9 cellular contexts compared by ENCODE assay signal in genomic region chr9:137067860-137068538, GRCh38. TPM values are rescaled to one million over a fixed set of nuclear protein-coding genes. Genes with fewer than 3 reads are reported as not detected.
DNase-seq lines count a peak whose midpoint lies in the region; ATAC-seq and TF ChIP-seq lines count a peak whose summit lies in the region.
"Had no signal": no experiment of that assay in that cellular context is flagged by ENCODE, and none has a peak within 500 bp of the region (broad histone marks: within the 10 kb centered on the region; RNA-seq: fewer than 3 reads in every experiment).

No MANE protein-coding gene starts in this region.

- peak overlapping the region; percentile 90 for H3K27ac Mint-ChIP-seq in WTC11

- in situ Hi-C loops in Caki2 (cut with HindIII; ENCODE audit: low pct_unique_long_range_greater_than_20kb, low sequenced_read_pairs) = no loop called here
- in situ Hi-C loops in T47D (cut with HindIII; ENCODE audit: low pct_unique_long_range_greater_than_20kb, low sequenced_read_pairs) = no loop called here

- no peaks in the 10 kb centered on the region for H3K9me3 Mint-ChIP-seq in WTC11

- CTCF ChIA-PET in HEK293T (lab: Yijun Ruan, JAX) = interaction anchor here (0.6 to 2.8 kb wide), 12 partner anchors 9 to 121 kb away, joined by 3 to 16 read pairs (median 6); partner anchors contain the start of genes MAN1B1 and UAP1L1
- CTCF ChIA-PET in WTC11 (lab: Charles Lee) = interaction anchor here (0.6 to 10.4 kb wide), 84 partner anchors 10 to 725 kb away, joined by 3 to 240 read pairs (median 5); partner anchors contain the start of genes ABCA2, AJM1, CLIC3 and CYSRT1

- TF ChIP-seq CTCF in WTC11 (IDR thresholded peaks at IDR 0.05) = peak; percentile 81

- DNase-seq in Caki2 (ENCODE audit: low read depth) = peak; percentile 72
- peak; percentile 86 for DNase-seq in HEK293T (ENCODE audit: extremely low spot score)
- DNase-seq in NCI-H345 (lab: John Stamatoyannopoulos, UW) = peak; percentile 86
- DNase-seq in WTC11 (ENCODE audit: low spot score) = peak; percentile 90
- DNase-seq in T47D (ENCODE audit: low read depth in 1 of 2, low spot score in 1 of 2) = peak; percentile 94
- peak; percentile 93 for DNase-seq in islet precursor cell
- DNase-seq in stimulated activated CD4-positive, alpha-beta T cell treated with anti-CD3 and anti-CD28 coated beads, Interleukin-2, amount 100 ng/mL, for 24 hours = peak; percentile 88

- peaks cover 3% of the 10 kb centered on the region for H3K36me3 Mint-ChIP-seq in WTC11

- ATAC-seq in WTC11 (peak; percentile 62), GM18861 (IDR thresholded peaks at IDR 0.05; ENCODE audit: unreplicated experiment) (no peak)

- POLR2A ChIA-PET in HEK293T (lab: Yijun Ruan, JAX) = interaction anchor here (0.7 to 1.0 kb wide), 3 partner anchors 18 to 173 kb away, joined by 3 to 4 read pairs (median 4); partner anchors contain the start of gene TUBB4B
- POLR2A ChIA-PET in WTC11 (lab: Charles Lee) = interaction anchor here (0.6 to 1.0 kb wide), 5 partner anchors 19 to 268 kb away, joined by 3 to 4 read pairs (median 3); partner anchors contain the start of genes MAN1B1 and TUBB4B

- H3K4me3 Mint-ChIP-seq in WTC11 = peak overlapping the region; percentile 69

- H3K27me3 Mint-ChIP-seq in WTC11 (ENCODE audit: low read depth) = no peaks in the 10 kb centered on the region

- H3K4me1 Mint-ChIP-seq in WTC11 = peaks cover 20% of the 10 kb centered on the region

TF ChIP-seq in HEK293T, 16 proteins besides CTCF, POLR2A, EP300 and RAD21:
- TF ChIP-seq BHLHE40 (IDR thresholded peaks at IDR 0.05; ENCODE audit: borderline replicate concordance) (no peak), SP1 (IDR thresholded peaks at IDR 0.05) (no peak), TARDBP (IDR thresholded peaks at IDR 0.05) (no peak), NFRKB (IDR thresholded peaks at IDR 0.05) (no peak), ARNT (IDR thresholded peaks at IDR 0.05) (no peak), FOXK2 (IDR thresholded peaks at IDR 0.05) (no peak), FOXM1 (IDR thresholded peaks at IDR 0.05; ENCODE audit: borderline replicate concordance) (no peak), ELF4 (IDR thresholded peaks at IDR 0.05) (no peak), CTBP1 (IDR thresholded peaks at IDR 0.05; ENCODE audit: borderline replicate concordance) (no peak), PKNOX1 (IDR thresholded peaks at IDR 0.05) (no peak), ZNF384 (IDR thresholded peaks at IDR 0.05) (no peak), LEF1 (IDR thresholded peaks at IDR 0.05; ENCODE audit: borderline replicate concordance) (no peak), L3MBTL2 (conservative IDR thresholded peaks at IDR 0.05) (no peak), FOXA1 (IDR thresholded peaks at IDR 0.05) (no peak), HDGF (IDR thresholded peaks at IDR 0.05; ENCODE audit: borderline replicate concordance) (no peak), SUZ12 (IDR thresholded peaks at IDR 0.05) (no peak)

TF ChIP-seq in WTC11, 78 proteins besides CTCF, POLR2A, EP300 and RAD21:
- TF ChIP-seq ZNF423 (CRISPR knock-in tag; IDR thresholded peaks at IDR 0.05) = peak; percentile 84
- 0 out of 2 replicates have a peak, but pooled peaks have one; percentile 25 for TF ChIP-seq SP1 (CRISPR knock-in tag; conservative IDR thresholded peaks at IDR 0.05)
- no peak for TF ChIP-seq ZNF396 (CRISPR knock-in tag; IDR thresholded peaks at IDR 0.05; ENCODE audit: borderline replicate concordance)
- 0 out of 2 replicates have a peak, but pooled peaks have one; percentile 24 for TF ChIP-seq FOXP1 (CRISPR knock-in tag; IDR thresholded peaks at IDR 0.05; ENCODE audit: borderline replicate concordance)

RNA-seq across cellular contexts. Expression of gene SAPCD2, which starts 2.4 kb away (rescaled TPM):
- 51.2 and 55.0 TPM in 2 replicates for total RNA-seq in Caki2 (2014; rRNA removed; shearing (Covaris generic); ENCODE audit: low replicate concordance)
- 52.0 to 67.0 TPM (median 53.6 TPM) in 3 replicates for total RNA-seq in WTC11 (2021)

RNA-seq across cellular contexts. Expression of gene UAP1L1, which starts 9.3 kb away (rescaled TPM):
- total RNA-seq in Caki2 (2014; rRNA removed; shearing (Covaris generic); ENCODE audit: low replicate concordance) = 2.1 and 2.3 TPM in 2 replicates
- 12.1 to 17.7 TPM (median 14.3 TPM) in 3 replicates for total RNA-seq in WTC11 (2021)

RNA-seq across cellular contexts. Expression of gene ENTPD2, which starts 14.1 kb away (rescaled TPM):
- not detected in 2 replicates for total RNA-seq in Caki2 (2014; rRNA removed; shearing (Covaris generic); ENCODE audit: low replicate concordance)
- total RNA-seq in WTC11 (2021) = 8.3 to 9.6 TPM (median 9.2 TPM) in 3 replicates
- total RNA-seq: T-helper 1 cell treated with Interleukin-12 subunit alpha and Interleukin-12 subunit beta and Interleukin-4 antibody, amounts not matched to agents 30 ng/mL and 1 ng/mL, for 36 hours had no signal

RNA-seq across cellular contexts. Expression of gene MAN1B1, which starts 18.8 kb away (rescaled TPM):
- total RNA-seq in Caki2 (2014; rRNA removed; shearing (Covaris generic); ENCODE audit: low replicate concordance) = 52.2 and 79.4 TPM in 2 replicates
- 44.9 to 57.1 TPM (median 47.1 TPM) in 3 replicates for total RNA-seq in WTC11 (2021)

RNA-seq across cellular contexts. Expression of gene NPDC1, which starts 22.0 kb away (rescaled TPM):
- 31.8 and 45.1 TPM in 2 replicates for total RNA-seq in Caki2 (2014; rRNA removed; shearing (Covaris generic); ENCODE audit: low replicate concordance)
- 64.3 to 68.8 TPM (median 64.5 TPM) in 3 replicates for total RNA-seq in WTC11 (2021)
